1 cellular context compared by ENCODE assay signal in the genomic region with DNA sequence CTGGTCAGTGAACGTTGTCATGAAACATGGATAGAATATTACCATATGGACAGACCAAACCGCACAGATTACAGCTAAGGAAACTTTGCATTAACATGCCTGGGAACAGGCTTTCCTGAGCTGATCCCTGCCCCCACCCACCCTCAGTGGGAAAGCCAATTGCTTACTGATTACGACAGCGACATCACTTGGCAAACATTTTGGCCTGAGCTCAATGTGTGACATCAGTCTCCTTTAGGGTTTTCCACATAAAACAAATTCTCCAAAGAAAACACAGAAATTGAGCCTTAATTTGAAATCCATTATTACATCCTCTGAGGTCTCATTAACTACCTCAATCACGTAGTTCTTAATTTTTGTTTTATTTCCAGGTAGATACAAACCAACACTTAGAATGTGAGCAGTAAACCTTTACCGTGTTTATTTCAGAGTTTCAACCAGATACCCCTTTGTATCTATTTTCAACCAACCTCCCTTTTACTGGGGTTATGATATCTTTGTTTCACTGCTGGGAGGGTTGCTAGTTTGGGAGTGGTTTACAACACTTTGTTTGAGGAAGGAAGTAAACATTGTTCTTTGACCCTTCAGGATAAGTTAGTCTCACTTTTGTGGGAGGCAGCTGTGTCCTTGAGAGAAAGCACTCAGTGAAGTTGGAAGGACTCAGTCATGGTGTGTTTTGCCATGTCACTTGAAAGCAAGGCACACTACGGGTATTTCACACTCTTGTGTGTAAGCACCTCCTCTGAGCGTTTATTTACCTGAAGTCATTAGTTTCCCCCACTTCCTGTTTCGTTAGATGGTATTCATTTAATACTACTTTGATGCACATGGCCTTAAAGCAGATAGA.
TF ChIP-seq lines count a peak whose summit lies in the region.

No MANE protein-coding gene starts in this region.

TF ChIP-seq in HepG2, 621 proteins besides CTCF, POLR2A, EP300 and RAD21 (continued from another document and continues in another):
- TF ChIP-seq ASH2L (IDR thresholded peaks at IDR 0.05; ENCODE audit: insufficient read length, low read depth, low read length) (peak; percentile 90), PTBP1 (IDR thresholded peaks at IDR 0.05; ENCODE audit: low read depth, low read length, poor library complexity, severe bottlenecking) (no peak), SMAD9 (CRISPR knock-in tag; IDR thresholded peaks at IDR 0.05) (no peak), DNMT1 (CRISPR knock-in tag; IDR thresholded peaks at IDR 0.05) (no peak), TCF7L2 (IDR thresholded peaks at IDR 0.05; ENCODE audit: low read depth, low read length) (no peak), ZNF547 (CRISPR knock-in tag; IDR thresholded peaks at IDR 0.05) (no peak), JARID2 (CRISPR knock-in tag; IDR thresholded peaks at IDR 0.05; ENCODE audit: insufficient replicate concordance) (peak; percentile 73), ZKSCAN5 (CRISPR knock-in tag; IDR thresholded peaks at IDR 0.05) (no peak), STAT5B (CRISPR knock-in tag; IDR thresholded peaks at IDR 0.05) (no peak), ZNF207 (IDR thresholded peaks at IDR 0.05; ENCODE audit: borderline replicate concordance) (no peak), SP4 (CRISPR knock-in tag; IDR thresholded peaks at IDR 0.05) (no peak), MTA1 (CRISPR knock-in tag; IDR thresholded peaks at IDR 0.05; ENCODE audit: borderline replicate concordance) (no peak), HDAC2 (CRISPR knock-in tag; IDR thresholded peaks at IDR 0.05) (peak; percentile 89), NFE2L1 (CRISPR knock-in tag; IDR thresholded peaks at IDR 0.05; ENCODE audit: borderline replicate concordance) (no peak), FLYWCH1 (CRISPR knock-in tag; IDR thresholded peaks at IDR 0.05) (no peak), ARNTL (CRISPR knock-in tag; IDR thresholded peaks at IDR 0.05) (peak; percentile 59), ZNF672 (CRISPR knock-in tag; IDR thresholded peaks at IDR 0.05) (no peak), ZSCAN21 (CRISPR knock-in tag; IDR thresholded peaks at IDR 0.05; ENCODE audit: borderline replicate concordance) (peak; percentile 95), ZNF747 (CRISPR knock-in tag; IDR thresholded peaks at IDR 0.05; ENCODE audit: borderline replicate concordance) (peak; percentile 37; the same call in 1 of the 2 replicates), GTF3A (CRISPR knock-in tag; conservative IDR thresholded peaks at IDR 0.05) (no peak), ATRX (CRISPR knock-in tag; IDR thresholded peaks at IDR 0.05; ENCODE audit: borderline replicate concordance) (no peak), ZNF329 (CRISPR knock-in tag; IDR thresholded peaks at IDR 0.05; ENCODE audit: low read depth) (no peak), ZNF543 (CRISPR knock-in tag; IDR thresholded peaks at IDR 0.05) (no peak; the same call in 1 of the 2 replicates), MXI1 (IDR thresholded peaks at IDR 0.05; ENCODE audit: borderline replicate concordance, low read depth, low read length) (peak; percentile 54; the same call in 1 of the 3 replicates), FOXA3 (CRISPR knock-in tag; IDR thresholded peaks at IDR 0.05) (peak; percentile 94), FOSL1 (CRISPR knock-in tag; IDR thresholded peaks at IDR 0.05; ENCODE audit: borderline replicate concordance) (no peak), ZNF678 (CRISPR knock-in tag; IDR thresholded peaks at IDR 0.05) (no peak), NFYB (CRISPR knock-in tag; IDR thresholded peaks at IDR 0.05) (no peak), IRX3 (CRISPR knock-in tag; IDR thresholded peaks at IDR 0.05; ENCODE audit: borderline replicate concordance, low read depth) (no peak), MTA3 (CRISPR knock-in tag; IDR thresholded peaks at IDR 0.05) (no peak), CBX1 (IDR thresholded peaks at IDR 0.05; ENCODE audit: low read depth) (no peak), AGO1 (IDR thresholded peaks at IDR 0.05; ENCODE audit: low read depth, low read length, poor library complexity, severe bottlenecking) (no peak), IRF2 (CRISPR knock-in tag; IDR thresholded peaks at IDR 0.05) (peak; percentile 79)
- TF ChIP-seq, protein P1, sequence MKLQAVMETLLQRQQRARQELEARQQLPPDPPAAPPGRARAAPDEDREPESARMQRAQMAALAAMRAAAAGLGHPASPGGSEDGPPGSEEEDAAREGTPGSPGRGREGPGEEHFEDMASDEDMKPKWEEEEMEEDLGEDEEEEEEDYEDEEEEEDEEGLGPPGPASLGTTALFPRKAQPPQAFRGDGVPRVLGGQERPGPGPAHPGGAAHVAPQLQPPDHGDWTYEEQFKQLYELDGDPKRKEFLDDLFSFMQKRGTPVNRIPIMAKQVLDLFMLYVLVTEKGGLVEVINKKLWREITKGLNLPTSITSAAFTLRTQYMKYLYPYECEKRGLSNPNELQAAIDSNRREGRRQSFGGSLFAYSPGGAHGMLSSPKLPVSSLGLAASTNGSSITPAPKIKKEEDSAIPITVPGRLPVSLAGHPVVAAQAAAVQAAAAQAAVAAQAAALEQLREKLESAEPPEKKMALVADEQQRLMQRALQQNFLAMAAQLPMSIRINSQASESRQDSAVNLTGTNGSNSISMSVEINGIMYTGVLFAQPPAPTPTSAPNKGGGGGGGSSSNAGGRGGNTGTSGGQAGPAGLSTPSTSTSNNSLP (IDR thresholded peaks at IDR 0.05; ENCODE audit: low read depth, low read length), result peak; percentile 44
- TF ChIP-seq, protein P2, sequence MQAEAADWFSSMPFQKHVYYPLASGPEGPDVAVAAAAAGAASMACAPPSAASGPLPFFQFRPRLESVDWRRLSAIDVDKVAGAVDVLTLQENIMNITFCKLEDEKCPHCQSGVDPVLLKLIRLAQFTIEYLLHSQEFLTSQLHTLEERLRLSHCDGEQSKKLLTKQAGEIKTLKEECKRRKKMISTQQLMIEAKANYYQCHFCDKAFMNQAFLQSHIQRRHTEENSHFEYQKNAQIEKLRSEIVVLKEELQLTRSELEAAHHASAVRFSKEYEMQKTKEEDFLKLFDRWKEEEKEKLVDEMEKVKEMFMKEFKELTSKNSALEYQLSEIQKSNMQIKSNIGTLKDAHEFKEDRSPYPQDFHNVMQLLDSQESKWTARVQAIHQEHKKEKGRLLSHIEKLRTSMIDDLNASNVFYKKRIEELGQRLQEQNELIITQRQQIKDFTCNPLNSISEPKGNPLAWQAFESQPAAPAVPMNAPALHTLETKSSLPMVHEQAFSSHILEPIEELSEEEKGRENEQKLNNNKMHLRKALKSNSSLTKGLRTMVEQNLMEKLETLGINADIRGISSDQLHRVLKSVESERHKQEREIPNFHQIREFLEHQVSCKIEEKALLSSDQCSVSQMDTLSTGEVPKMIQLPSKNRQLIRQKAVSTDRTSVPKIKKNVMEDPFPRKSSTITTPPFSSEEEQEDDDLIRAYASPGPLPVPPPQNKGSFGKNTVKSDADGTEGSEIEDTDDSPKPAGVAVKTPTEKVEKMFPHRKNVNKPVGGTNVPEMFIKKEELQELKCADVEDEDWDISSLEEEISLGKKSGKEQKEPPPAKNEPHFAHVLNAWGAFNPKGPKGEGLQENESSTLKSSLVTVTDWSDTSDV (CRISPR knock-in tag; IDR thresholded peaks at IDR 0.05), result no peak
- TF ChIP-seq, protein P3, sequence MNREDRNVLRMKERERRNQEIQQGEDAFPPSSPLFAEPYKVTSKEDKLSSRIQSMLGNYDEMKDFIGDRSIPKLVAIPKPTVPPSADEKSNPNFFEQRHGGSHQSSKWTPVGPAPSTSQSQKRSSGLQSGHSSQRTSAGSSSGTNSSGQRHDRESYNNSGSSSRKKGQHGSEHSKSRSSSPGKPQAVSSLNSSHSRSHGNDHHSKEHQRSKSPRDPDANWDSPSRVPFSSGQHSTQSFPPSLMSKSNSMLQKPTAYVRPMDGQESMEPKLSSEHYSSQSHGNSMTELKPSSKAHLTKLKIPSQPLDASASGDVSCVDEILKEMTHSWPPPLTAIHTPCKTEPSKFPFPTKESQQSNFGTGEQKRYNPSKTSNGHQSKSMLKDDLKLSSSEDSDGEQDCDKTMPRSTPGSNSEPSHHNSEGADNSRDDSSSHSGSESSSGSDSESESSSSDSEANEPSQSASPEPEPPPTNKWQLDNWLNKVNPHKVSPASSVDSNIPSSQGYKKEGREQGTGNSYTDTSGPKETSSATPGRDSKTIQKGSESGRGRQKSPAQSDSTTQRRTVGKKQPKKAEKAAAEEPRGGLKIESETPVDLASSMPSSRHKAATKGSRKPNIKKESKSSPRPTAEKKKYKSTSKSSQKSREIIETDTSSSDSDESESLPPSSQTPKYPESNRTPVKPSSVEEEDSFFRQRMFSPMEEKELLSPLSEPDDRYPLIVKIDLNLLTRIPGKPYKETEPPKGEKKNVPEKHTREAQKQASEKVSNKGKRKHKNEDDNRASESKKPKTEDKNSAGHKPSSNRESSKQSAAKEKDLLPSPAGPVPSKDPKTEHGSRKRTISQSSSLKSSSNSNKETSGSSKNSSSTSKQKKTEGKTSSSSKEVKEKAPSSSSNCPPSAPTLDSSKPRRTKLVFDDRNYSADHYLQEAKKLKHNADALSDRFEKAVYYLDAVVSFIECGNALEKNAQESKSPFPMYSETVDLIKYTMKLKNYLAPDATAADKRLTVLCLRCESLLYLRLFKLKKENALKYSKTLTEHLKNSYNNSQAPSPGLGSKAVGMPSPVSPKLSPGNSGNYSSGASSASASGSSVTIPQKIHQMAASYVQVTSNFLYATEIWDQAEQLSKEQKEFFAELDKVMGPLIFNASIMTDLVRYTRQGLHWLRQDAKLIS (CRISPR knock-in tag; IDR thresholded peaks at IDR 0.05), result peak; percentile 58; the same call in 1 of the 2 replicates
- TF ChIP-seq, protein P4, sequence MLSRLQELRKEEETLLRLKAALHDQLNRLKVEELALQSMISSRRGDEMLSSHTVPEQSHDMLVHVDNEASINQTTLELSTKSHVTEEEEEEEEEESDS (CRISPR knock-in tag; IDR thresholded peaks at IDR 0.05; ENCODE audit: borderline replicate concordance), result no peak
- TF ChIP-seq, protein P5, sequence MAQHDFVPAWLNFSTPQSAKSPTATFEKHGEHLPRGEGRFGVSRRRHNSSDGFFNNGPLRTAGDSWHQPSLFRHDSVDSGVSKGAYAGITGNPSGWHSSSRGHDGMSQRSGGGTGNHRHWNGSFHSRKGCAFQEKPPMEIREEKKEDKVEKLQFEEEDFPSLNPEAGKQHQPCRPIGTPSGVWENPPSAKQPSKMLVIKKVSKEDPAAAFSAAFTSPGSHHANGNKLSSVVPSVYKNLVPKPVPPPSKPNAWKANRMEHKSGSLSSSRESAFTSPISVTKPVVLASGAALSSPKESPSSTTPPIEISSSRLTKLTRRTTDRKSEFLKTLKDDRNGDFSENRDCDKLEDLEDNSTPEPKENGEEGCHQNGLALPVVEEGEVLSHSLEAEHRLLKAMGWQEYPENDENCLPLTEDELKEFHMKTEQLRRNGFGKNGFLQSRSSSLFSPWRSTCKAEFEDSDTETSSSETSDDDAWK (CRISPR knock-in tag; IDR thresholded peaks at IDR 0.05), result no peak
- TF ChIP-seq, protein P6, sequence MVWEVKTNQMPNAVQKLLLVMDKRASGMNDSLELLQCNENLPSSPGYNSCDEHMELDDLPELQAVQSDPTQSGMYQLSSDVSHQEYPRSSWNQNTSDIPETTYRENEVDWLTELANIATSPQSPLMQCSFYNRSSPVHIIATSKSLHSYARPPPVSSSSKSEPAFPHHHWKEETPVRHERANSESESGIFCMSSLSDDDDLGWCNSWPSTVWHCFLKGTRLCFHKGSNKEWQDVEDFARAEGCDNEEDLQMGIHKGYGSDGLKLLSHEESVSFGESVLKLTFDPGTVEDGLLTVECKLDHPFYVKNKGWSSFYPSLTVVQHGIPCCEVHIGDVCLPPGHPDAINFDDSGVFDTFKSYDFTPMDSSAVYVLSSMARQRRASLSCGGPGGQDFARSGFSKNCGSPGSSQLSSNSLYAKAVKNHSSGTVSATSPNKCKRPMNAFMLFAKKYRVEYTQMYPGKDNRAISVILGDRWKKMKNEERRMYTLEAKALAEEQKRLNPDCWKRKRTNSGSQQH (CRISPR knock-in tag; IDR thresholded peaks at IDR 0.05; ENCODE audit: low read depth), result peak; percentile 73; the same call in 1 of the 2 replicates
- TF ChIP-seq, protein P7, sequence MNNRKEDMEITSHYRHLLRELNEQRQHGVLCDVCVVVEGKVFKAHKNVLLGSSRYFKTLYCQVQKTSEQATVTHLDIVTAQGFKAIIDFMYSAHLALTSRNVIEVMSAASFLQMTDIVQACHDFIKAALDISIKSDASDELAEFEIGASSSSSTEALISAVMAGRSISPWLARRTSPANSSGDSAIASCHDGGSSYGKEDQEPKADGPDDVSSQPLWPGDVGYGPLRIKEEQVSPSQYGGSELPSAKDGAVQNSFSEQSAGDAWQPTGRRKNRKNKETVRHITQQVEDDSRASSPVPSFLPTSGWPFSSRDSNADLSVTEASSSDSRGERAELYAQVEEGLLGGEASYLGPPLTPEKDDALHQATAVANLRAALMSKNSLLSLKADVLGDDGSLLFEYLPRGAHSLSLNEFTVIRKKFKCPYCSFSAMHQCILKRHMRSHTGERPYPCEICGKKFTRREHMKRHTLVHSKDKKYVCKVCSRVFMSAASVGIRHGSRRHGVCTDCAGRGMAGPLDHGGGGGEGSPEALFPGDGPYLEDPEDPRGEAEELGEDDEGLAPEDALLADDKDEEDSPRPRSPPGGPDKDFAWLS (CRISPR knock-in tag; IDR thresholded peaks at IDR 0.05; ENCODE audit: borderline replicate concordance), result no peak
- TF ChIP-seq, protein P8, sequence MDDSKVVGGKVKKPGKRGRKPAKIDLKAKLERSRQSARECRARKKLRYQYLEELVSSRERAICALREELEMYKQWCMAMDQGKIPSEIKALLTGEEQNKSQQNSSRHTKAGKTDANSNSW (CRISPR knock-in tag; IDR thresholded peaks at IDR 0.05; ENCODE audit: borderline replicate concordance), result no peak
- TF ChIP-seq, protein P9, sequence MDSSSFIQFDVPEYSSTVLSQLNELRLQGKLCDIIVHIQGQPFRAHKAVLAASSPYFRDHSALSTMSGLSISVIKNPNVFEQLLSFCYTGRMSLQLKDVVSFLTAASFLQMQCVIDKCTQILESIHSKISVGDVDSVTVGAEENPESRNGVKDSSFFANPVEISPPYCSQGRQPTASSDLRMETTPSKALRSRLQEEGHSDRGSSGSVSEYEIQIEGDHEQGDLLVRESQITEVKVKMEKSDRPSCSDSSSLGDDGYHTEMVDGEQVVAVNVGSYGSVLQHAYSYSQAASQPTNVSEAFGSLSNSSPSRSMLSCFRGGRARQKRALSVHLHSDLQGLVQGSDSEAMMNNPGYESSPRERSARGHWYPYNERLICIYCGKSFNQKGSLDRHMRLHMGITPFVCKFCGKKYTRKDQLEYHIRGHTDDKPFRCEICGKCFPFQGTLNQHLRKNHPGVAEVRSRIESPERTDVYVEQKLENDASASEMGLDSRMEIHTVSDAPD (CRISPR knock-in tag; IDR thresholded peaks at IDR 0.05), result no peak; the same call in 1 of the 2 replicates
- TF ChIP-seq, protein P10, sequence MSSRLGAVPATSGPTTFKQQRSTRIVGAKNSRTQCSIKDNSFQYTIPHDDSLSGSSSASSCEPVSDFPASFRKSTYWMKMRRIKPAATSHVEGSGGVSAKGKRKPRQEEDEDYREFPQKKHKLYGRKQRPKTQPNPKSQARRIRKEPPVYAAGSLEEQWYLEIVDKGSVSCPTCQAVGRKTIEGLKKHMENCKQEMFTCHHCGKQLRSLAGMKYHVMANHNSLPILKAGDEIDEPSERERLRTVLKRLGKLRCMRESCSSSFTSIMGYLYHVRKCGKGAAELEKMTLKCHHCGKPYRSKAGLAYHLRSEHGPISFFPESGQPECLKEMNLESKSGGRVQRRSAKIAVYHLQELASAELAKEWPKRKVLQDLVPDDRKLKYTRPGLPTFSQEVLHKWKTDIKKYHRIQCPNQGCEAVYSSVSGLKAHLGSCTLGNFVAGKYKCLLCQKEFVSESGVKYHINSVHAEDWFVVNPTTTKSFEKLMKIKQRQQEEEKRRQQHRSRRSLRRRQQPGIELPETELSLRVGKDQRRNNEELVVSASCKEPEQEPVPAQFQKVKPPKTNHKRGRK (CRISPR knock-in tag; IDR thresholded peaks at IDR 0.05), result no peak
- TF ChIP-seq, protein P11, sequence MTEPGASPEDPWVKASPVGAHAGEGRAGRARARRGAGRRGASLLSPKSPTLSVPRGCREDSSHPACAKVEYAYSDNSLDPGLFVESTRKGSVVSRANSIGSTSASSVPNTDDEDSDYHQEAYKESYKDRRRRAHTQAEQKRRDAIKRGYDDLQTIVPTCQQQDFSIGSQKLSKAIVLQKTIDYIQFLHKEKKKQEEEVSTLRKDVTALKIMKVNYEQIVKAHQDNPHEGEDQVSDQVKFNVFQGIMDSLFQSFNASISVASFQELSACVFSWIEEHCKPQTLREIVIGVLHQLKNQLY (CRISPR knock-in tag; IDR thresholded peaks at IDR 0.05), result no peak; the same call in 1 of the 2 replicates
